In genomic region chr11:9689721-9690120, GRCh38 we compare ENCODE assay signal across 10 cellular contexts. TPM values are rescaled to one million over a fixed set of nuclear protein-coding genes. Genes with fewer than 3 reads are reported as not detected.
A peak's percentile ranks its signal among the peaks of the same experiment; 100 is the strongest.
DNase-seq lines count a peak whose midpoint lies in the region; ATAC-seq, FAIRE-seq and TF ChIP-seq lines count a peak whose summit lies in the region.
"Had no signal": no experiment of that assay in that cellular context is flagged by ENCODE, and none has a peak within 500 bp of the region (broad histone marks: within the 10 kb centered on the region; RNA-seq: fewer than 3 reads in every experiment).

No MANE protein-coding gene starts in this region.

- no peak overlapping the region for H3K27ac ChIP-seq in A549

- H3K4me3 ChIP-seq in A549 = no peak overlapping the region
- H3K4me3 ChIP-seq in cardiac fibroblast (replicated peaks in 1 of 2; ENCODE audit: low read depth in 2 of 2, low read length in 2 of 2) = peak overlapping the region in 1 of 2 donors; percentile 3
- H3K4me3 ChIP-seq in mucosa of descending colon = no peak overlapping the region

- no peak for TF ChIP-seq POLR2A in A549 (IDR thresholded peaks at IDR 0.05; ENCODE audit: low read length)

- ATAC-seq in A549 (peak in 1 of 2 experiments; percentile 61; a peak in 3 of 6 replicates), HG03139 (IDR thresholded peaks at IDR 0.05; ENCODE audit: unreplicated experiment) (peak; percentile 11), mucosa of descending colon (peak; percentile 19), GM18868 (IDR thresholded peaks at IDR 0.05; ENCODE audit: unreplicated experiment) (no peak), GM21360 (IDR thresholded peaks at IDR 0.05; ENCODE audit: unreplicated experiment) (no peak)

- WGBS in A549 (ENCODE audit: missing lambda C conversion rate) = 86% methylated on average over 5 of the region's 5 CpGs

- no peak for FAIRE-seq in A549 (lab: Jason Lieb, UNC)

- CTCF ChIA-PET in A549 (lab: Yijun Ruan, JAX) = interaction anchor here (0.9 to 1.9 kb wide), 4 partner anchors 11 to 76 kb away, joined by 3 to 6 read pairs (median 4); no protein-coding TSS in a partner anchor

- no peak for TF ChIP-seq EP300 in A549 (IDR thresholded peaks at IDR 0.05)

- 0 out of 3 replicates have a peak overlapping the region, but pooled peaks have one; percentile 7 for H3K4me2 ChIP-seq in A549

- TF ChIP-seq RAD21 in A549 (conservative IDR thresholded peaks at IDR 0.05 in 1 of 2, IDR thresholded peaks at IDR 0.05 in 1 of 2) = no peak

- no peaks in the 10 kb centered on the region for H3K36me3 ChIP-seq in mucosa of descending colon (ENCODE audit: low read depth)

- POLR2A ChIA-PET in A549 (lab: Yijun Ruan, JAX) = no interaction called here

- TF ChIP-seq CTCF in A549 (IDR thresholded peaks at IDR 0.05) (no peak), cardiac fibroblast (IDR thresholded peaks at IDR 0.05; ENCODE audit: low read depth, low read length) (no peak), mucosa of descending colon (IDR thresholded peaks at IDR 0.05) (no peak)

- no peak for DNase-seq in A549 (ENCODE audit: low read depth in 1 of 2, low spot score in 1 of 2)
- DNase-seq in cardiac fibroblast (ENCODE audit: low read depth in 2 of 2) = peak; percentile 43 to 54
- DNase-seq in mucosa of descending colon = no peak
- no peak for DNase-seq in NCI-H1436 (lab: John Stamatoyannopoulos, UW)
- DNase-seq in T-helper 9 cell = no peak
- DNase-seq: activated gamma-delta T cell, NCI-H1105 had no signal

- H3K4me1 ChIP-seq in A549 = peaks cover 34% of the 10 kb centered on the region
- H3K4me1 ChIP-seq in mucosa of descending colon (ENCODE audit: low read depth) = no peaks in the 10 kb centered on the region

- H3K9me3 ChIP-seq in A549 (no peaks in the 10 kb centered on the region), mucosa of descending colon (no peaks in the 10 kb centered on the region)

- intact Hi-C loops in mucosa of descending colon (cut with DNase I, micrococcal nuclease) = no loop called here

TF ChIP-seq in A549, 52 proteins besides CTCF, POLR2A, EP300 and RAD21:
- no peak for TF ChIP-seq CHD2 (IDR thresholded peaks at IDR 0.05; ENCODE audit: low read length, partially characterized antibody)
- no peak for TF ChIP-seq MYC (IDR thresholded peaks at IDR 0.05; ENCODE audit: borderline replicate concordance, low read length)
- TF ChIP-seq NR3C1 (IDR thresholded peaks at IDR 0.05) = no peak
- no peak for TF ChIP-seq RCOR1 (IDR thresholded peaks at IDR 0.05; ENCODE audit: low read depth, low read length)
- no peak for TF ChIP-seq HMGXB4 (CRISPR knock-in tag; IDR thresholded peaks at IDR 0.05; ENCODE audit: borderline replicate concordance)
- TF ChIP-seq MAX (IDR thresholded peaks at IDR 0.05) = no peak
- TF ChIP-seq FOXS1 (CRISPR knock-in tag; IDR thresholded peaks at IDR 0.05) = no peak
- no peak for TF ChIP-seq HOXB13 (CRISPR knock-in tag; IDR thresholded peaks at IDR 0.05; ENCODE audit: low read depth)
- no peak for TF ChIP-seq HEYL (CRISPR knock-in tag; IDR thresholded peaks at IDR 0.05)
- TF ChIP-seq ESRRA (IDR thresholded peaks at IDR 0.05; ENCODE audit: borderline replicate concordance, low read length) = no peak
- no peak for TF ChIP-seq KDM1A (IDR thresholded peaks at IDR 0.05; ENCODE audit: low read depth)
- TF ChIP-seq TP53 (CRISPR knock-in tag; IDR thresholded peaks at IDR 0.05) = no peak
- no peak for TF ChIP-seq JUN (IDR thresholded peaks at IDR 0.05)
- TF ChIP-seq POLR2AphosphoS2 (conservative IDR thresholded peaks at IDR 0.05; ENCODE audit: low read length) = no peak
- no peak for TF ChIP-seq PHF8 (IDR thresholded peaks at IDR 0.05; ENCODE audit: borderline replicate concordance, low read depth)
- no peak for TF ChIP-seq ATOH8 (CRISPR knock-in tag; IDR thresholded peaks at IDR 0.05; ENCODE audit: low read depth)
- TF ChIP-seq HDAC2 (IDR thresholded peaks at IDR 0.05) = no peak
- TF ChIP-seq ZFP36 (IDR thresholded peaks at IDR 0.05; ENCODE audit: borderline replicate concordance, partially characterized antibody) = no peak

RNA-seq across cellular contexts. Expression of gene SWAP70, which starts 25.8 kb away (rescaled TPM):
- polyA plus RNA-seq in A549 (2011; rRNA removed) = 21.8 and 24.5 TPM in 2 replicates
- 10.1 and 10.5 TPM in 2 replicates for polyA plus RNA-seq in A549 (2012; cell fraction: cytosol; rRNA removed)
- polyA plus RNA-seq in A549 (2012; cell fraction: nucleus; rRNA removed) = 4.0 and 7.3 TPM in 2 replicates
- 23.6 to 25.5 TPM (median 25.2 TPM) in 3 replicates for polyA plus RNA-seq in A549 (2017; fragmentation: RNase III; extraction: RNeasy Plus Mini Kit Qiagen cat#74134 plus additional on column Dnase treatment)
- polyA minus RNA-seq in A549 (2011; rRNA and poly(A)+ RNA removed) = 9.5 and 11.4 TPM in 2 replicates
- total RNA-seq in mucosa of descending colon = 10 to 100 TPM; 16.0 to 29.1 (median 19.7) TPM

Comparison
In these comparisons a context has a peak if more than half of its experiments do, and no peak if none do; other contexts are left out.
1. ATAC-seq: peak in HG03139 (single experiment) and mucosa of descending colon (single experiment); none in GM18868 (single experiment) and GM21360 (single experiment).
2. DNase-seq: peak in cardiac fibroblast (2 of 2); none in A549 (0 of 2), mucosa of descending colon (0 of 3), NCI-H1436 (single experiment) and T-helper 9 cell (single experiment).